1 cellular context compared by ENCODE assay signal in genomic region chr4:111268769-111269414, GRCh38.
TF ChIP-seq lines count a peak whose summit lies in the region.

No MANE protein-coding gene starts in this region.

TF ChIP-seq in GM12878, 131 proteins besides CTCF, POLR2A, EP300 and RAD21 (continued from another document):
- TF ChIP-seq, protein P1, sequence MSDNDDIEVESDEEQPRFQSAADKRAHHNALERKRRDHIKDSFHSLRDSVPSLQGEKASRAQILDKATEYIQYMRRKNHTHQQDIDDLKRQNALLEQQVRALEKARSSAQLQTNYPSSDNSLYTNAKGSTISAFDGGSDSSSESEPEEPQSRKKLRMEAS (IDR thresholded peaks at IDR 0.05; ENCODE audit: low read depth, low read length): no peak
- TF ChIP-seq ZNF384 (IDR thresholded peaks at IDR 0.05; ENCODE audit: borderline replicate concordance, low read depth, low read length) (peak; percentile 64; the same call in 1 of the 2 replicates), ZZZ3 (IDR thresholded peaks at IDR 0.05; ENCODE audit: control insufficient read depth, insufficient read length, low read depth) (no peak), JUNB (IDR thresholded peaks at IDR 0.05) (peak; percentile 68), BCL11A (IDR thresholded peaks at IDR 0.05; ENCODE audit: low read depth, low read length) (0 out of 2 replicates have a peak, but pooled peaks have one; percentile 39), ZNF687 (IDR thresholded peaks at IDR 0.05) (no peak), POU2F2 (IDR thresholded peaks at IDR 0.05; ENCODE audit: borderline replicate concordance, low read depth, low read length) (no peak), NFIC (IDR thresholded peaks at IDR 0.05; ENCODE audit: low read depth, low read length) (peak; percentile 74; the same call in 1 of the 2 replicates), ATF2 (IDR thresholded peaks at IDR 0.05; ENCODE audit: low read length) (0 out of 2 replicates have a peak, but pooled peaks have one; percentile 63), RB1 (IDR thresholded peaks at IDR 0.05; ENCODE audit: borderline replicate concordance) (no peak), REST (IDR thresholded peaks at IDR 0.05; ENCODE audit: low read depth, low read length) (no peak), ASH2L (IDR thresholded peaks at IDR 0.05; ENCODE audit: borderline replicate concordance, low read depth) (no peak), BCL3 (IDR thresholded peaks at IDR 0.05; ENCODE audit: borderline replicate concordance, insufficient read depth, low read depth, low read length, poor library complexity, severe bottlenecking) (no peak), ETV6 (conservative IDR thresholded peaks at IDR 0.05 in 1 of 2, IDR thresholded peaks at IDR 0.05 in 1 of 2; ENCODE audit: borderline replicate concordance in 1 of 2, low read depth in 1 of 2) (no peak), TCF12 (IDR thresholded peaks at IDR 0.05; ENCODE audit: low read depth, low read length) (no peak), GATAD2B (conservative IDR thresholded peaks at IDR 0.05; ENCODE audit: low read depth) (no peak), RAD51 (IDR thresholded peaks at IDR 0.05) (no peak), TAF1 (IDR thresholded peaks at IDR 0.05; ENCODE audit: borderline replicate concordance, low read depth, low read length) (no peak), BRCA1 (IDR thresholded peaks at IDR 0.05; ENCODE audit: low read depth, low read length) (no peak), DPF2 (IDR thresholded peaks at IDR 0.05) (no peak), SIX5 (IDR thresholded peaks at IDR 0.05; ENCODE audit: low read depth, low read length, severe bottlenecking) (no peak), SMAD5 (IDR thresholded peaks at IDR 0.05; ENCODE audit: low read depth) (no peak), CREM (IDR thresholded peaks at IDR 0.05; ENCODE audit: low read depth) (0 out of 2 replicates have a peak, but pooled peaks have one; percentile 25), PBX3 (IDR thresholded peaks at IDR 0.05; ENCODE audit: insufficient replicate concordance, low read depth, low read length) (peak; percentile 53), MEF2A (IDR thresholded peaks at IDR 0.05; ENCODE audit: insufficient read depth, low read depth, low read length) (peak; percentile 82), RUNX3 (IDR thresholded peaks at IDR 0.05; ENCODE audit: low read length) (peak; percentile 91)
- TF ChIP-seq, protein P2, sequence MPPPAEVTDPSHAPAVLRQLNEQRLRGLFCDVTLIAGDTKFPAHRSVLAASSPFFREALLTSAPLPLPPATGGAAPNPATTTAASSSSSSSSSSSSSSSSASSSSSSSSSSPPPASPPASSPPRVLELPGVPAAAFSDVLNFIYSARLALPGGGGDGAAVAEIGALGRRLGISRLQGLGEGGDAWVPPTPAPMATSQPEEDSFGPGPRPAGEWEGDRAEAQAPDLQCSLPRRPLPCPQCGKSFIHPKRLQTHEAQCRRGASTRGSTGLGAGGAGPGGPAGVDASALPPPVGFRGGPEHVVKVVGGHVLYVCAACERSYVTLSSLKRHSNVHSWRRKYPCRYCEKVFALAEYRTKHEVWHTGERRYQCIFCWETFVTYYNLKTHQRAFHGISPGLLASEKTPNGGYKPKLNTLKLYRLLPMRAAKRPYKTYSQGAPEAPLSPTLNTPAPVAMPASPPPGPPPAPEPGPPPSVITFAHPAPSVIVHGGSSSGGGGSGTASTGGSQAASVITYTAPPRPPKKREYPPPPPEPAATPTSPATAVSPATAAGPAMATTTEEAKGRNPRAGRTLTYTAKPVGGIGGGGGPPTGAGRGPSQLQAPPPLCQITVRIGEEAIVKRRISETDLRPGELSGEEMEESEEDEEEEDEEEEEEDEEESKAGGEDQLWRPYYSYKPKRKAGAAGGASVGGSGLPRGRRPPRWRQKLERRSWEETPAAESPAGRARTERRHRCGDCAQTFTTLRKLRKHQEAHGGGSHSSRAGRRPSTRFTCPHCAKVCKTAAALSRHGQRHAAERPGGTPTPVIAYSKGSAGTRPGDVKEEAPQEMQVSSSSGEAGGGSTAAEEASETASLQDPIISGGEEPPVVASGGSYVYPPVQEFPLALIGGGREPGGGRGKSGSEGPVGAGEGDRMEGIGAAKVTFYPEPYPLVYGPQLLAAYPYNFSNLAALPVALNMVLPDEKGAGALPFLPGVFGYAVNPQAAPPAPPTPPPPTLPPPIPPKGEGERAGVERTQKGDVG (CRISPR knock-in tag; IDR thresholded peaks at IDR 0.05): no peak
- TF ChIP-seq, protein P3, sequence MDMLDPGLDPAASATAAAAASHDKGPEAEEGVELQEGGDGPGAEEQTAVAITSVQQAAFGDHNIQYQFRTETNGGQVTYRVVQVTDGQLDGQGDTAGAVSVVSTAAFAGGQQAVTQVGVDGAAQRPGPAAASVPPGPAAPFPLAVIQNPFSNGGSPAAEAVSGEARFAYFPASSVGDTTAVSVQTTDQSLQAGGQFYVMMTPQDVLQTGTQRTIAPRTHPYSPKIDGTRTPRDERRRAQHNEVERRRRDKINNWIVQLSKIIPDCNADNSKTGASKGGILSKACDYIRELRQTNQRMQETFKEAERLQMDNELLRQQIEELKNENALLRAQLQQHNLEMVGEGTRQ (IDR thresholded peaks at IDR 0.05; ENCODE audit: borderline replicate concordance, low read depth, low read length): no peak
- TF ChIP-seq, protein P4, sequence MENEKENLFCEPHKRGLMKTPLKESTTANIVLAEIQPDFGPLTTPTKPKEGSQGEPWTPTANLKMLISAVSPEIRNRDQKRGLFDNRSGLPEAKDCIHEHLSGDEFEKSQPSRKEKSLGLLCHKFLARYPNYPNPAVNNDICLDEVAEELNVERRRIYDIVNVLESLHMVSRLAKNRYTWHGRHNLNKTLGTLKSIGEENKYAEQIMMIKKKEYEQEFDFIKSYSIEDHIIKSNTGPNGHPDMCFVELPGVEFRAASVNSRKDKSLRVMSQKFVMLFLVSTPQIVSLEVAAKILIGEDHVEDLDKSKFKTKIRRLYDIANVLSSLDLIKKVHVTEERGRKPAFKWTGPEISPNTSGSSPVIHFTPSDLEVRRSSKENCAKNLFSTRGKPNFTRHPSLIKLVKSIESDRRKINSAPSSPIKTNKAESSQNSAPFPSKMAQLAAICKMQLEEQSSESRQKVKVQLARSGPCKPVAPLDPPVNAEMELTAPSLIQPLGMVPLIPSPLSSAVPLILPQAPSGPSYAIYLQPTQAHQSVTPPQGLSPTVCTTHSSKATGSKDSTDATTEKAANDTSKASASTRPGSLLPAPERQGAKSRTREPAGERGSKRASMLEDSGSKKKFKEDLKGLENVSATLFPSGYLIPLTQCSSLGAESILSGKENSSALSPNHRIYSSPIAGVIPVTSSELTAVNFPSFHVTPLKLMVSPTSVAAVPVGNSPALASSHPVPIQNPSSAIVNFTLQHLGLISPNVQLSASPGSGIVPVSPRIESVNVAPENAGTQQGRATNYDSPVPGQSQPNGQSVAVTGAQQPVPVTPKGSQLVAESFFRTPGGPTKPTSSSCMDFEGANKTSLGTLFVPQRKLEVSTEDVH (IDR thresholded peaks at IDR 0.05; ENCODE audit: low read depth, partially characterized antibody): no peak
